Comparison of ENCODE assay signal across 29 cellular contexts in the genomic region with DNA sequence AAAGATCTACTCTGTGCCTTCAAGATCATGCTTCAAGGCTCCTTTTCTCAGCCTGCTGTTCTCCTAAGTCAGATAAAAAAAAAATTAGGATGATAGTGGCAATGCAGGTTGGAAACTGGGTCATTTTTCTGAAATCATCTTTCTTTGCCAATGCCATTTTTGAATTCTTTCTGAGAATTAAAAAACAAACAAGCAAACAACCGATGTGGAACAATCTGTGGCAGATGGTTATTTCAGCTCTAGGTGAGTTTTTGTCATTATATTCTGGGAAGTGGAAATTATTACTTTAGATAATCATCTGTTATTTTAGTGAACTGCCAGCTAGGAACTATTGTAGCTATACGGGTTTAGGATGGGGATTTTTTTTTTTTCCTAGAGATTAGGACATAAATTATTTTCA.
"Had no signal": no experiment of that assay in that cellular context is flagged by ENCODE, and none has a peak within 500 bp of the region (broad histone marks: within the 10 kb centered on the region; RNA-seq: fewer than 3 reads in every experiment).

No MANE protein-coding gene starts in this region.

- H3K9me3 ChIP-seq: esophagus squamous epithelium, gastrocnemius medialis, heart right ventricle, left lung, lower lobe of right lung, mucosa of descending colon had no signal

- H3K36me3 ChIP-seq: esophagus squamous epithelium, gastrocnemius medialis, heart right ventricle, left lung, lower lobe of right lung had no signal

- H3K4me3 ChIP-seq: coronary artery, dorsolateral prefrontal cortex, esophagus squamous epithelium, gastrocnemius medialis, heart right ventricle, left lung, lower lobe of right lung, mucosa of descending colon had no signal

- H3K4me1 Mint-ChIP-seq: immature natural killer cell; naive B cell; naive thymus-derived CD8-positive, alpha-beta T cell had no signal

- H3K4me1 ChIP-seq: esophagus squamous epithelium, gastrocnemius medialis, heart right ventricle, left lung, lower lobe of right lung had no signal

- FAIRE-seq: colon, kidney had no signal

- H3K4me3 Mint-ChIP-seq: immature natural killer cell; mesothelial cell of epicardium; naive B cell; naive thymus-derived CD8-positive, alpha-beta T cell had no signal

- H3K27ac ChIP-seq: coronary artery, epithelial cell of prostate, esophagus squamous epithelium, gastrocnemius medialis, heart right ventricle, left lung, lower lobe of right lung had no signal

- ATAC-seq: esophagus mucosa; gastrocnemius medialis; heart right ventricle; left lung; left ventricle myocardium superior; lower lobe of right lung; mucosa of descending colon; naive thymus-derived CD8-positive, alpha-beta T cell had no signal

- H3K9me3 Mint-ChIP-seq: immature natural killer cell, naive B cell had no signal

- H3K27ac Mint-ChIP-seq: immature natural killer cell; mesothelial cell of epicardium; naive B cell; naive thymus-derived CD8-positive, alpha-beta T cell had no signal

- DNase-seq: dermis blood vessel endothelial cell; dorsolateral prefrontal cortex; effector CD4-positive, alpha-beta T cell; effector memory CD4-positive, alpha-beta T cell; erythroblast; esophagus squamous epithelium; foreskin fibroblast; foreskin melanocyte; gastrocnemius medialis; glutamatergic neuron; head of caudate nucleus; heart right ventricle; hippocampal formation; immature natural killer cell; islet precursor cell; kidney; kidney glomerular epithelial cell; left lung; left ventricle myocardium superior; lower lobe of right lung; mesenchymal stem cell; mucosa of descending colon; naive B cell; naive thymus-derived CD8-positive, alpha-beta T cell had no signal

- H3K36me3 Mint-ChIP-seq: immature natural killer cell; mesothelial cell of epicardium; naive B cell; naive thymus-derived CD8-positive, alpha-beta T cell had no signal

- H3K27me3 ChIP-seq: dorsolateral prefrontal cortex, esophagus squamous epithelium, gastrocnemius medialis, heart right ventricle, left lung had no signal
